In the genomic region with DNA sequence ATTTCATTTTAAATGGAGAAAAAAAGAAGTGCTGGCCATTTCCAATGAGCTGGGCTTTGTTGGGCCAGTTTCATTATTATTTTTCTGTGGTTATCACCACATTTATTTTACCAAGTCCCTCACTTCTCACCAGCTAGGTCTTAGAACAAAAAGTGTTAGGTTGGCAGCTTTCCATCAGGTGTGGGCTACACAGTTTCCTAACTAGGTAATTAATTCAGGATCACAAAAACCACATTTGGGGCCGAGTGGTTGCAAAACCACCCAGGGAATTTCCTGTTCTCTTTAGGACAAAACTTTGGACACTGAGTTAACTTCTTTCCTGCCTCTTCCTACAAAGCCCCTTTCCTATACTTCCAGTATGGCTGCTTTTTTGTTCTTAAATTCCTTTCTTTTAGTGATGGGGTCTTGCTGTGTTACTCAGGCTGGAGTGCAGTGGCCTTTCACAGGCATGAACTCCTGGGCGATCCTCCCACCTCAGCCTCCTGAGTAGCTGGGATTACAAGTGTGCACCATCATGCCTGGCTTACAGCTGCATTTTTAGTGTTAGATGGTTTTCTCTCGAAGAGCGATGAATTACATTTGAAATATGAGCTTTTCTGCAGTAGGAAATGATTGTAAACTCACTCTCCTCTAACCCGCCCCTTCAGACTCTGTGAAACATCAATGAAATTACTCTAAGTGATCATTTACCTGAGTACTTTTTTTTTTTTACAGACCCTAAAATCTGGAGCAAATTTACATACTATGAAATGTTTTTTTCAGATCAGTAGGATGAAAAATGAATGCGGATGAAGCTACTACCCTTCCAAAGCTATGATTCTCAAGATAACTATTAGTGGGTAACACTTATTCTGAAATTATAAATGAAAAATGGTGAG, we compare ENCODE assay signal across 8 cellular contexts. TPM values are rescaled to one million over a fixed set of nuclear protein-coding genes. Genes with fewer than 3 reads are reported as not detected.
DNase-seq lines count a peak whose midpoint lies in the region; TF ChIP-seq lines count a peak whose summit lies in the region.

No MANE protein-coding gene starts in this region.

- TF ChIP-seq CTCF in chondrocyte (IDR thresholded peaks at IDR 0.05) (no peak), neural crest cell (conservative IDR thresholded peaks at IDR 0.05) (no peak)

- no peaks in the 10 kb centered on the region for H3K27me3 Mint-ChIP-seq in chondrocyte (ENCODE audit: low read depth)
- H3K27me3 Mint-ChIP-seq in neural crest cell (ENCODE audit: low read depth), result no peaks in the 10 kb centered on the region

- peaks cover 10% of the 10 kb centered on the region for H3K36me3 Mint-ChIP-seq in chondrocyte (ENCODE audit: low read depth)
- peaks cover 2% of the 10 kb centered on the region for H3K36me3 Mint-ChIP-seq in neural crest cell (ENCODE audit: low read depth)

- H3K27ac Mint-ChIP-seq in chondrocyte (ENCODE audit: unreplicated experiment) (peak overlapping the region; percentile 82), neural crest cell (ENCODE audit: unreplicated experiment) (no peak overlapping the region)

- DNase-seq in CD1c-positive myeloid dendritic cell (ENCODE audit: extremely low spot score), result peak; percentile 35
- DNase-seq in M059J (ENCODE audit: low read depth), result peak; percentile 69
- no peak for DNase-seq in chondrocyte (ENCODE audit: low spot score)
- no peak for DNase-seq in neural crest cell (ENCODE audit: low read depth, low spot score)
- no peak for DNase-seq in AG08396 (ENCODE audit: low spot score)
- no peak for DNase-seq in NCI-H187 treated with DMSO at 0.1 percent for 48 hours (lab: John Stamatoyannopoulos, UW)
- DNase-seq in NCI-H2107 (lab: John Stamatoyannopoulos, UW), result no peak
- DNase-seq in stimulated activated CD4-positive, alpha-beta T cell treated with anti-CD3 and anti-CD28 coated beads, Interleukin-12 subunit alpha, Interleukin-12 subunit beta, amount 100 ng/mL, for 4 hours, result no peak

- H3K9me3 Mint-ChIP-seq in chondrocyte (ENCODE audit: low read depth) (no peaks in the 10 kb centered on the region), neural crest cell (no peaks in the 10 kb centered on the region)

- H3K4me1 Mint-ChIP-seq in chondrocyte (ENCODE audit: low read depth), result peaks cover 26% of the 10 kb centered on the region
- peaks cover 15% of the 10 kb centered on the region for H3K4me1 Mint-ChIP-seq in neural crest cell

- H3K4me3 Mint-ChIP-seq in chondrocyte (ENCODE audit: unreplicated experiment), result no peak overlapping the region
- peak overlapping the region; percentile 33 for H3K4me3 Mint-ChIP-seq in neural crest cell

RNA-seq across cellular contexts. Expression of a gene that starts 2.6 kb away (rescaled TPM):
- total RNA-seq in M059J (2014; rRNA removed; shearing (Covaris generic)), result 2.5 and 5.7 TPM in 2 replicates
- total RNA-seq in chondrocyte (95.8 to 103 TPM (median 98.3 TPM) in 3 replicates), neural crest cell (39.8 and 39.9 TPM in 2 replicates)

Comparison
In these comparisons a context has a peak if more than half of its experiments do, and no peak if none do; other contexts are left out.
1. DNase-seq: peak in CD1c-positive myeloid dendritic cell (single experiment) and M059J (single experiment); none in chondrocyte (single experiment), neural crest cell (single experiment), AG08396 (single experiment), NCI-H187 treated with DMSO at 0.1 percent for 48 hours (single experiment), NCI-H2107 (single experiment) and stimulated activated CD4-positive, alpha-beta T cell treated with anti-CD3 and anti-CD28 coated beads, Interleukin-12 subunit alpha, Interleukin-12 subunit beta, amount 100 ng/mL, for 4 hours (single experiment).